Comparison of ENCODE assay signal across 32 cellular contexts in the genomic region with DNA sequence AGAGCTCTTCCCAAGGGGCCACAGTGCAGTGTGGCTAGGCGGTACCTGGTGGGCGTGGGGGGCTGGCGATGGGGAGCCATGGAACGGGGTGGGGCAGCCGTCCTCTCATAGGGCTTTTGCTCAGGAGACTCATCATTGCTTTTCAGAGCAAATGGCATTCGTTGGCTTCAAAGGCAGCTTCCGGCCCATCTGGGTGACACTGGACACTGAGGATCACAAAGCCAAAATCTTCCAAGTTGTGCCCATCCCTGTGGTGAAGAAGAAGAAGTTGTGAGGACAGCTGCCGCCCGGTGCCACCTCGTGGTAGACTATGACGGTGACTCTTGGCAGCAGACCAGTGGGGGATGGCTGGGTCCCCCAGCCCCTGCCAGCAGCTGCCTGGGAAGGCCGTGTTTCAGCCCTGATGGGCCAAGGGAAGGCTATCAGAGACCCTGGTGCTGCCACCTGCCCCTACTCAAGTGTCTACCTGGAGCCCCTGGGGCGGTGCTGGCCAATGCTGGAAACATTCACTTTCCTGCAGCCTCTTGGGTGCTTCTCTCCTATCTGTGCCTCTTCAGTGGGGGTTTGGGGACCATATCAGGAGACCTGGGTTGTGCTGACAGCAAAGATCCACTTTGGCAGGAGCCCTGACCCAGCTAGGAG.
"Had no signal": no experiment of that assay in that cellular context is flagged by ENCODE, and none has a peak within 500 bp of the region (broad histone marks: within the 10 kb centered on the region; RNA-seq: fewer than 3 reads in every experiment).

No MANE protein-coding gene starts in this region.

- H3K4me3 Mint-ChIP-seq: activated CD8-positive, alpha-beta T cell treated with anti-CD3 and anti-CD28 coated beads, Interleukin-2, amount 10 ng/mL, durations not matched to agents 7 days and 5 days; activated naive CD4-positive, alpha-beta T cell treated with anti-CD3 and anti-CD28 coated beads for 36 hours; activated naive CD8-positive, alpha-beta T cell; brain; T-helper 17 cell; WTC11 had no signal

- H3K27ac Mint-ChIP-seq: activated CD8-positive, alpha-beta T cell treated with anti-CD3 and anti-CD28 coated beads, Interleukin-2, amount 10 ng/mL, durations not matched to agents 7 days and 5 days; activated naive CD4-positive, alpha-beta T cell treated with anti-CD3 and anti-CD28 coated beads for 36 hours; activated naive CD8-positive, alpha-beta T cell; brain; T-helper 17 cell; WTC11 had no signal

- ATAC-seq: activated CD8-positive, alpha-beta T cell treated with anti-CD3 and anti-CD28 coated beads, Interleukin-2, amount 10 ng/mL, durations not matched to agents 7 days and 5 days; Panc1; SK-N-SH treated with all-trans-retinoic acid at 6 μM for 48 hours; T-helper 17 cell; WTC11 had no signal

- H3K9me3 ChIP-seq: SJSA1 had no signal

- H3K27ac ChIP-seq: SJSA1 had no signal

- H3K27me3 Mint-ChIP-seq: activated naive CD8-positive, alpha-beta T cell; brain; T-helper 17 cell had no signal

- H3K9me3 Mint-ChIP-seq: activated naive CD4-positive, alpha-beta T cell treated with anti-CD3 and anti-CD28 coated beads for 36 hours; brain; WTC11 had no signal

- DNase-seq: activated CD4-positive, alpha-beta T cell treated with anti-CD3 and anti-CD28 coated beads for 48 hours; activated CD4-positive, alpha-beta T cell treated with anti-CD3 and anti-CD28 coated beads, Interleukin-2, amount 50 U/mL, for 4 hours; activated CD4-positive, CD25-positive, alpha-beta regulatory T cell treated with anti-CD3 and anti-CD28 coated beads, Interleukin-2, amount 50 U/mL, for 72 hours; activated CD8-positive, alpha-beta memory T cell treated with anti-CD3 and anti-CD28 coated beads, Interleukin-2, amount 50 U/mL, for 48 hours; activated CD8-positive, alpha-beta T cell treated with anti-CD3 and anti-CD28 coated beads, Interleukin-2, amount 10 ng/mL, durations not matched to agents 7 days and 5 days; activated gamma-delta T cell; activated naive CD4-positive, alpha-beta T cell treated with anti-CD3 and anti-CD28 coated beads for 36 hours; activated T-cell treated with anti-CD3 and anti-CD28 coated beads, Interleukin-2, amount 50 U/mL, for 1 hour; amygdala; IMR-90; KBM-7; NCI-H1048; NCI-H146; NCI-H187 treated with DMSO at 0.1 percent for 48 hours; NCI-H2081 treated with DMSO at 0.1 percent for 48 hours; NCI-H2171; NCI-H2227 treated with DMSO at 0.1 percent for 48 hours; NCI-H446 treated with DMSO at 0.1 percent for 48 hours; NCI-H524 treated with DMSO at 0.1 percent for 48 hours; NCI-H748 treated with DMSO at 0.1 percent for 48 hours; NK-92 treated with Interleukin-12 subunit alpha and Interleukin-12 subunit beta, amount 100 ng/mL, for 24 hours; OCI-M1; RPMI8226; SHP77; T-helper 17 cell; T-helper 9 cell had no signal

- H3K4me1 Mint-ChIP-seq: brain had no signal

- H3K4me3 ChIP-seq: SJSA1 had no signal

- H3K27me3 ChIP-seq: SJSA1 had no signal

- H3K4me1 ChIP-seq: SJSA1 had no signal
